9 cellular contexts compared by ENCODE assay signal in the genomic region with DNA sequence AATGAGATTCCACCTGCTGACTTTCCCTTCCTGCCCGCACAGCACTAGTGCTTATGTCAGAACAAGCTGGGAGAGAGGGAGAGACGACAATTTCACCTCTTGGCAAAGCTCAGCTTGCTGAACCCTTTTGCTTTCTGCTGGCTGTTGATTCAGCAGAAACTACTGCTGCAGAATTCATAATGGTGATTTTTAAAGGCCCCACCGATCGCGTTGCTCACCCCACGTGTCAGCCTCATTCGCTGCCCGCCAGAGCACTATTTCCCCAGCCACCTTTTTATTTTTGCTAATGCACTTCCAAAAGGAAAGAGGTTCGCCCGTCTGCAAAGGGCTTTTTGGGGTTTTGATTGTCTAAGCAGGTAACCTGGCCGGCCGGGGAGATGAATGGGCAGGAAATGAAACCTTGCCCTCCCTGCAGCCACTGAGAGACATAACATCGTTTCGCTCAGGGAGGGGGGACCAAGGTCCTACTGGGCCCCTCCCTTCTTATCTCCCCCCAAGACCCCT. TPM values are rescaled to one million over a fixed set of nuclear protein-coding genes. Genes with fewer than 3 reads are reported as not detected.
DNase-seq lines count a peak whose midpoint lies in the region; ATAC-seq and TF ChIP-seq lines count a peak whose summit lies in the region.
"Had no signal": no experiment of that assay in that cellular context is flagged by ENCODE, and none has a peak within 500 bp of the region (broad histone marks: within the 10 kb centered on the region; RNA-seq: fewer than 3 reads in every experiment).

No MANE protein-coding gene starts in this region.

- H3K27me3 ChIP-seq in iPS-15b (ENCODE audit: control insufficient read depth, insufficient read depth, low read length) (peaks cover 36% of the 10 kb centered on the region), smooth muscle cell (ENCODE audit: low read depth) (peaks cover 40% of the 10 kb centered on the region)

- H3K9me3 ChIP-seq in iPS-15b (ENCODE audit: control insufficient read depth, insufficient read depth, low read length) (no peaks in the 10 kb centered on the region), smooth muscle cell (replicated peaks; ENCODE audit: low read depth) (no peaks in the 10 kb centered on the region)

- no peaks in the 10 kb centered on the region for H3K79me2 ChIP-seq in smooth muscle cell (ENCODE audit: low read depth)

- ATAC-seq in HG03196 (IDR thresholded peaks at IDR 0.05; ENCODE audit: unreplicated experiment): no peak
- no peak for ATAC-seq in GM21786 (IDR thresholded peaks at IDR 0.05; ENCODE audit: unreplicated experiment)

- WGBS in smooth muscle cell (ENCODE audit: low lambda C conversion rate): 11% methylated on average over 14 of the region's 14 CpGs

- H3K4me3 ChIP-seq in iPS-15b (ENCODE audit: low read depth, low read length): peak overlapping the region; percentile 84
- H3K4me3 ChIP-seq in smooth muscle cell: peak overlapping the region; percentile 69

- no peaks in the 10 kb centered on the region for H4K20me1 ChIP-seq in smooth muscle cell (ENCODE audit: low read depth)

- H2AFZ ChIP-seq in smooth muscle cell (ENCODE audit: low read depth): peak overlapping the region; percentile 67

- H3K4me2 ChIP-seq in smooth muscle cell: peak overlapping the region; percentile 99

- no peaks in the 10 kb centered on the region for H3F3A ChIP-seq in smooth muscle cell (ENCODE audit: low read depth)

- H3K36me3 ChIP-seq in iPS-15b (ENCODE audit: control insufficient read depth, insufficient read depth, low read length) (no peaks in the 10 kb centered on the region), smooth muscle cell (ENCODE audit: low read depth) (no peaks in the 10 kb centered on the region)

- H3K27ac ChIP-seq in smooth muscle cell (ENCODE audit: low read depth): no peak overlapping the region

- TF ChIP-seq CTCF in smooth muscle cell (IDR thresholded peaks at IDR 0.05; ENCODE audit: borderline replicate concordance, insufficient read depth, poor library complexity, severe bottlenecking): no peak

- DNase-seq in NK-92 treated with Interleukin-12 subunit alpha and Interleukin-12 subunit beta, amount 100 ng/mL, for 24 hours (lab: John Stamatoyannopoulos, UW): peak; percentile 27
- DNase-seq in NK-92 (lab: John Stamatoyannopoulos, UW; ENCODE audit: unreplicated experiment): no peak
- DNase-seq in activated CD8-positive, alpha-beta memory T cell treated with anti-CD3 and anti-CD28 coated beads, Interleukin-2, amount 50 U/mL, for 4 hours: peak; percentile 13
- no peak for DNase-seq in smooth muscle cell (lab: John Stamatoyannopoulos, UW; ENCODE audit: unreplicated experiment)
- no peak for DNase-seq in mesenteric fat pad (ENCODE audit: low spot score)

- H3K9ac ChIP-seq in iPS-15b (ENCODE audit: low read depth, low read length) (peak overlapping the region; percentile 51), smooth muscle cell (ENCODE audit: low read depth) (no peak overlapping the region)

- peaks cover 41% of the 10 kb centered on the region for H3K4me1 ChIP-seq in iPS-15b (ENCODE audit: control insufficient read depth, insufficient read depth, low read length)
- peaks cover 9% of the 10 kb centered on the region for H3K4me1 ChIP-seq in smooth muscle cell (ENCODE audit: low read depth)

RNA-seq across cellular contexts. Expression of gene PPP2R2B, which starts 1.3 kb away (rescaled TPM):
- total RNA-seq in smooth muscle cell (2.2 and 4.5 TPM in 2 replicates), mesenteric fat pad (0.29 TPM)
- 0.89 and 1.4 TPM in 2 replicates for polyA plus RNA-seq in smooth muscle cell
- total RNA-seq: RPMI7951 had no signal

Comparison
In these comparisons a context has a peak if more than half of its experiments do, and no peak if none do; other contexts are left out.
1. DNase-seq: peak in NK-92 treated with Interleukin-12 subunit alpha and Interleukin-12 subunit beta, amount 100 ng/mL, for 24 hours (single experiment) and activated CD8-positive, alpha-beta memory T cell treated with anti-CD3 and anti-CD28 coated beads, Interleukin-2, amount 50 U/mL, for 4 hours (single experiment); none in NK-92 (single experiment), smooth muscle cell (single experiment) and mesenteric fat pad (single experiment).